ENCODE assay signal across 16 cellular contexts in the genomic region with DNA sequence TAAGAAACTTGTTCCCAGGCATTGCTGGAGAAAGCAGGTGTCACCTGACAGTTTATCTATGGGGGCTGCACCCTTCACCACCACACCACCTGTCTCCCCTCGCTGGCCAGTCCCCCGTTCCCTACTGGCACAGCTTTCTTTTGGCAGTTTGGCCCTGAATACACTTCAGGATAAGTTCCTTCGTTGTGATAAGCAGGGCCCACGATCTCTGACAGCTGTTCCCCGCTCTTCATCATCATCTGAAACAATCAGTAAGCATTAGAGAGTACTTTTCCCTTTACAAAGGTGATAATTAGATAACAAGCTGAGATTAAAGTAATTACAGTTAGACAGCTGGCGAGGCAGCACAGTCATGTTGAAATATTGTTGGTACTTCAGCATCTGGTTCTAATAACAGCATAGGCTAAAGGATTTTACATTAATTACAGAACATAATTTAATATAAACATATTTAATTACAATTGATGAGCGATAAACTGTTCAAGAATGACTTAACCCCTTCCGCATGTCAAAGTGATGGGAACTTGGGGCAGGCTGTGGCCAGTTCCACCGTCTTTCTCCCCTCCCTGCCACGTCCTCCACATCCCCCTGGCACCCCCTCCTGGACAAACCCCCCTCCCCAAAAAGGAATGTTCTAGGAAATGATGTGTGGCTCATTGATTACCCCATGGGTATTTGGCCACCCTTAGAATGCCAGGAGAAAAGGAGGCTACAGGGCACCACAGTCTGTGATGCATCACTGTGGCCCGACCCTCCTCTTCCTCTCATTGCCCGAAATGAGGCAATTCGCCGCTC.
DNase-seq lines count a peak whose midpoint lies in the region; ATAC-seq, FAIRE-seq and TF ChIP-seq lines count a peak whose summit lies in the region.
"Had no signal": no experiment of that assay in that cellular context is flagged by ENCODE, and none has a peak within 500 bp of the region (broad histone marks: within the 10 kb centered on the region; RNA-seq: fewer than 3 reads in every experiment).

No MANE protein-coding gene starts in this region.

- no peaks in the 10 kb centered on the region for H3K36me3 ChIP-seq in bronchial epithelial cell (ENCODE audit: control insufficient read depth, insufficient read depth, low read length)
- H3K36me3 ChIP-seq: MG63 had no signal

- no peak for TF ChIP-seq CTCF in bronchial epithelial cell (IDR thresholded peaks at IDR 0.05; ENCODE audit: insufficient read depth, low read length, severe bottlenecking)

- no peak for ATAC-seq in GM18505 (IDR thresholded peaks at IDR 0.05; ENCODE audit: unreplicated experiment)
- ATAC-seq in GM21526 (IDR thresholded peaks at IDR 0.05; ENCODE audit: low FRiP score, unreplicated experiment) = no peak
- ATAC-seq: HepG2 had no signal

- DNase-seq in DMS 273 (lab: John Stamatoyannopoulos, UW; ENCODE audit: unreplicated experiment) (peak; percentile 65), NCI-H1436 (lab: John Stamatoyannopoulos, UW) (peak; percentile 83), NCI-H748 treated with DMSO at 0.1 percent for 48 hours (lab: John Stamatoyannopoulos, UW) (peak; percentile 55), bronchial epithelial cell (ENCODE audit: low read depth) (no peak), AG08396 (ENCODE audit: low spot score) (no peak)
- DNase-seq: CD4-positive, alpha-beta T cell; EL; HCEC 1CT; MG63; NCI-H187; NCI-H510A treated with DMSO at 0.1 percent for 48 hours; SHP77 had no signal

- no peak for TF ChIP-seq POLR2A in GM18505 (IDR thresholded peaks at IDR 0.05; ENCODE audit: borderline replicate concordance, extremely low read depth, insufficient read depth, insufficient read length)

- no peak overlapping the region for H3K4me3 ChIP-seq in bronchial epithelial cell (ENCODE audit: low read depth, low read length)
- H3K4me3 ChIP-seq: MG63 had no signal

- FAIRE-seq in bronchial epithelial cell (lab: Jason Lieb, UNC) = peak; percentile 7
- FAIRE-seq: HepG2, RCC 7860 had no signal

- no peaks in the 10 kb centered on the region for H3K27me3 ChIP-seq in bronchial epithelial cell (ENCODE audit: control insufficient read depth, insufficient read depth, low read length)
- H3K27me3 ChIP-seq: MG63 had no signal

Comparison
In these comparisons a context has a peak if more than half of its experiments do, and no peak if none do; other contexts are left out.
1. DNase-seq: peak in DMS 273 (single experiment), NCI-H1436 (single experiment) and NCI-H748 treated with DMSO at 0.1 percent for 48 hours (single experiment); none in bronchial epithelial cell (single experiment) and AG08396 (single experiment).